In the genomic region with DNA sequence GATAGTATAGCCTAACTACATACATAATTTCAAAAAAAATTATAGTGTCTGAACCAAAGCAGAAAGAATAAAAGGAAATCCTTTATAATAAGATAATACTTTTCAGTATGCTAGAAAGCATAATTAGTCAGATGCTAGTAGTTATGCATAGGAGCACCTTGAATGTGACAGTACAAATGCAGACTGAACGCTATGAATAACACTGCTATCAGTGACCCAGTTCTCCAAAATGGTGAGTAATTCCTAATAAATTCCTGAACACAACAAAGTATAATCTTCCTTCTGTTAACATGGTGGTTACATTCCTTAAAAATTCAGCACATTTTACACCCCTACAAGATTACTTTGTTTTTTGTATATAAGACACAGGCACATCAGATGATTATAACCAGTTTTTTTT, we compare ENCODE assay signal across 19 cellular contexts. TPM values are rescaled to one million over a fixed set of nuclear protein-coding genes. Genes with fewer than 3 reads are reported as not detected.
DNase-seq lines count a peak whose midpoint lies in the region; ATAC-seq, FAIRE-seq and TF ChIP-seq lines count a peak whose summit lies in the region.
"Had no signal": no experiment of that assay in that cellular context is flagged by ENCODE, and none has a peak within 500 bp of the region (broad histone marks: within the 10 kb centered on the region; RNA-seq: fewer than 3 reads in every experiment).

No MANE protein-coding gene starts in this region.

- peaks cover 14% of the 10 kb centered on the region for H3K36me3 Mint-ChIP-seq in activated CD4-positive, alpha-beta T cell treated with anti-CD3 and anti-CD28 coated beads, Interleukin-2, amount 10 ng/mL, durations not matched to agents 7 days and 5 days (ENCODE audit: low read depth)
- H3K36me3 Mint-ChIP-seq in GM23338 (ENCODE audit: low read depth) (peaks cover 14% of the 10 kb centered on the region), nephron progenitor cell (ENCODE audit: low read depth) (no peaks in the 10 kb centered on the region)
- H3K36me3 Mint-ChIP-seq in activated T-helper 1 cell treated with anti-CD3 and anti-CD28 coated beads, Interleukin-12 subunit alpha, Interleukin-12 subunit beta, Interleukin-2, Interleukin-4 antibody, amounts not matched to agents 30 ng/mL and 10 ng/mL and 1 ng/mL, durations not matched to agents 14 hours and 24 hours and 36 hours (ENCODE audit: low read depth) = peaks cover 14% of the 10 kb centered on the region

- TF ChIP-seq POLR2A in lower leg skin (IDR thresholded peaks at IDR 0.05) = no peak

- H3K4me1 ChIP-seq in GM23338 (ENCODE audit: insufficient read depth) = peaks cover 17% of the 10 kb centered on the region

- CTCF ChIA-PET in activated CD4-positive, alpha-beta T cell treated with anti-CD3 and anti-CD28 coated beads, Interleukin-2, amount 10 ng/mL, durations not matched to agents 7 days and 5 days (lab: Charles Lee) = no interaction called here

- no peak overlapping the region for H3K27ac ChIP-seq in GM23338 (ENCODE audit: low read depth)

- ATAC-seq in GM23338 = no peak
- ATAC-seq: heart right ventricle had no signal

- no peak for DNase-seq in activated CD4-positive, alpha-beta T cell treated with anti-CD3 and anti-CD28 coated beads, Interleukin-2, amount 10 ng/mL, durations not matched to agents 7 days and 5 days
- no peak for DNase-seq in activated CD4-positive, alpha-beta T cell treated with anti-CD3 and anti-CD28 coated beads for 1 hour
- no peak for DNase-seq in GM23338 (ENCODE audit: low spot score)
- no peak for DNase-seq in activated T-helper 1 cell treated with anti-CD3 and anti-CD28 coated beads, Interleukin-12 subunit alpha, Interleukin-12 subunit beta, Interleukin-2, Interleukin-4 antibody, amounts not matched to agents 30 ng/mL and 10 ng/mL and 1 ng/mL, durations not matched to agents 14 hours and 24 hours and 36 hours (ENCODE audit: low spot score)
- DNase-seq in nephron progenitor cell = no peak
- no peak for DNase-seq in lower leg skin (ENCODE audit: low spot score in 2 of 2)
- no peak for DNase-seq in NOMO-1 treated with DMSO at 0.1 percent for 48 hours (lab: John Stamatoyannopoulos, UW; ENCODE audit: unreplicated experiment)
- no peak for DNase-seq in GM19239 (ENCODE audit: insufficient read length, low spot score)
- DNase-seq: activated CD8-positive, alpha-beta memory T cell treated with anti-CD3 and anti-CD28 coated beads, Interleukin-2, amount 50 U/mL, for 48 hours; esophagus squamous epithelium; heart right ventricle; KG1; NCI-H1417 treated with DMSO at 0.1 percent for 48 hours; NCI-H345 had no signal

- peaks cover 48% of the 10 kb centered on the region for H3K4me1 Mint-ChIP-seq in activated CD4-positive, alpha-beta T cell treated with anti-CD3 and anti-CD28 coated beads, Interleukin-2, amount 10 ng/mL, durations not matched to agents 7 days and 5 days
- peaks cover 26% of the 10 kb centered on the region for H3K4me1 Mint-ChIP-seq in GM23338
- peaks cover 44% of the 10 kb centered on the region for H3K4me1 Mint-ChIP-seq in activated T-helper 1 cell treated with anti-CD3 and anti-CD28 coated beads, Interleukin-12 subunit alpha, Interleukin-12 subunit beta, Interleukin-2, Interleukin-4 antibody, amounts not matched to agents 30 ng/mL and 10 ng/mL and 1 ng/mL, durations not matched to agents 14 hours and 24 hours and 36 hours (ENCODE audit: low read depth)
- H3K4me1 Mint-ChIP-seq in nephron progenitor cell = peaks cover 57% of the 10 kb centered on the region

- peaks cover 26% of the 10 kb centered on the region for H3K79me2 ChIP-seq in GM23338 (replicated peaks; ENCODE audit: insufficient read depth)

- peak overlapping the region; percentile 5 for H3K27ac Mint-ChIP-seq in activated CD4-positive, alpha-beta T cell treated with anti-CD3 and anti-CD28 coated beads, Interleukin-2, amount 10 ng/mL, durations not matched to agents 7 days and 5 days
- H3K27ac Mint-ChIP-seq in GM23338 = no peak overlapping the region
- H3K27ac Mint-ChIP-seq in activated T-helper 1 cell treated with anti-CD3 and anti-CD28 coated beads, Interleukin-12 subunit alpha, Interleukin-12 subunit beta, Interleukin-2, Interleukin-4 antibody, amounts not matched to agents 30 ng/mL and 10 ng/mL and 1 ng/mL, durations not matched to agents 14 hours and 24 hours and 36 hours = no peak overlapping the region
- no peak overlapping the region for H3K27ac Mint-ChIP-seq in nephron progenitor cell

- H3K4me3 ChIP-seq in GM23338 = no peak overlapping the region
- H3K4me3 ChIP-seq in lower leg skin (ENCODE audit: low read depth, poor library complexity, severe bottlenecking) = no peak overlapping the region

- no peak overlapping the region for H2AFZ ChIP-seq in GM23338

- WGBS in lower leg skin, 2 donors = 65 to 81% methylated on average over 1 of the region's 1 CpG

- no peak overlapping the region for H3K4me2 ChIP-seq in GM23338

- intact Hi-C loops in activated T-helper 1 cell treated with anti-CD3 and anti-CD28 coated beads, Interleukin-12 subunit alpha, Interleukin-12 subunit beta, Interleukin-2, Interleukin-4 antibody, amounts not matched to agents 30 ng/mL and 10 ng/mL and 1 ng/mL, durations not matched to agents 14 hours and 24 hours and 36 hours (cut with micrococcal nuclease) = loop anchor here (5.0 to 10.0 kb wide), 2 partner anchors 401 to 1444 kb away; a partner anchor contains a TSS
- intact Hi-C loops in lower leg skin (cut with DNase I; ENCODE audit: low total_unique reads) = no loop called here

- POLR2A ChIA-PET in activated CD4-positive, alpha-beta T cell treated with anti-CD3 and anti-CD28 coated beads, Interleukin-2, amount 10 ng/mL, durations not matched to agents 7 days and 5 days (lab: Charles Lee) = no interaction called here

- no peaks in the 10 kb centered on the region for H3K36me3 ChIP-seq in GM23338 (ENCODE audit: insufficient read depth)

- peaks cover 9% of the 10 kb centered on the region for H3F3A ChIP-seq in GM23338 (replicated peaks; ENCODE audit: low read depth)

- peak overlapping the region; percentile 99 for H3K4me3 Mint-ChIP-seq in activated CD4-positive, alpha-beta T cell treated with anti-CD3 and anti-CD28 coated beads, Interleukin-2, amount 10 ng/mL, durations not matched to agents 7 days and 5 days
- H3K4me3 Mint-ChIP-seq in GM23338 (peak overlapping the region; percentile 37; the same call in 2 of the 3 replicates), nephron progenitor cell (peak overlapping the region; percentile 54)
- peak overlapping the region; percentile 28 for H3K4me3 Mint-ChIP-seq in activated T-helper 1 cell treated with anti-CD3 and anti-CD28 coated beads, Interleukin-12 subunit alpha, Interleukin-12 subunit beta, Interleukin-2, Interleukin-4 antibody, amounts not matched to agents 30 ng/mL and 10 ng/mL and 1 ng/mL, durations not matched to agents 14 hours and 24 hours and 36 hours

- no peaks in the 10 kb centered on the region for H3K9me3 Mint-ChIP-seq in activated CD4-positive, alpha-beta T cell treated with anti-CD3 and anti-CD28 coated beads, Interleukin-2, amount 10 ng/mL, durations not matched to agents 7 days and 5 days
- H3K9me3 Mint-ChIP-seq in GM23338 = no peaks in the 10 kb centered on the region
- H3K9me3 Mint-ChIP-seq in activated T-helper 1 cell treated with anti-CD3 and anti-CD28 coated beads, Interleukin-12 subunit alpha, Interleukin-12 subunit beta, Interleukin-2, Interleukin-4 antibody, amounts not matched to agents 30 ng/mL and 10 ng/mL and 1 ng/mL, durations not matched to agents 14 hours and 24 hours and 36 hours = no peaks in the 10 kb centered on the region
- H3K9me3 Mint-ChIP-seq in nephron progenitor cell = no peaks in the 10 kb centered on the region

- no peak for TF ChIP-seq CTCF in GM23338 (conservative IDR thresholded peaks at IDR 0.05; ENCODE audit: low read depth in 2 of 2)
- TF ChIP-seq CTCF in nephron progenitor cell (IDR thresholded peaks at IDR 0.05) = no peak
- TF ChIP-seq CTCF in lower leg skin (IDR thresholded peaks at IDR 0.05) = no peak

- peaks cover 10% of the 10 kb centered on the region; the same call in 1 of the 2 replicates for H4K20me1 ChIP-seq in GM23338 (replicated peaks; ENCODE audit: insufficient read depth)

- no peaks in the 10 kb centered on the region for H3K27me3 Mint-ChIP-seq in activated CD4-positive, alpha-beta T cell treated with anti-CD3 and anti-CD28 coated beads, Interleukin-2, amount 10 ng/mL, durations not matched to agents 7 days and 5 days
- H3K27me3 Mint-ChIP-seq in GM23338 (ENCODE audit: insufficient read depth, low read depth, poor library complexity) (peaks cover 15% of the 10 kb centered on the region), nephron progenitor cell (ENCODE audit: low read depth, poor library complexity) (peaks cover 3% of the 10 kb centered on the region)
- peaks cover 2% of the 10 kb centered on the region for H3K27me3 Mint-ChIP-seq in activated T-helper 1 cell treated with anti-CD3 and anti-CD28 coated beads, Interleukin-12 subunit alpha, Interleukin-12 subunit beta, Interleukin-2, Interleukin-4 antibody, amounts not matched to agents 30 ng/mL and 10 ng/mL and 1 ng/mL, durations not matched to agents 14 hours and 24 hours and 36 hours (ENCODE audit: insufficient read depth)

- no peaks in the 10 kb centered on the region for H3K9me2 ChIP-seq in GM23338 (ENCODE audit: insufficient read depth)

- FAIRE-seq in GM19239 (lab: Jason Lieb, UNC) = no peak

- H3K27me3 ChIP-seq in GM23338 (ENCODE audit: insufficient read depth) = no peaks in the 10 kb centered on the region
- H3K27me3 ChIP-seq: esophagus squamous epithelium, heart right ventricle had no signal

RNA-seq across cellular contexts. Expression of a gene that starts 1.2 kb away (rescaled TPM):
- total RNA-seq in activated CD4-positive, alpha-beta T cell treated with anti-CD3 and anti-CD28 coated beads, Interleukin-2, amount 10 ng/mL, durations not matched to agents 7 days and 5 days = 10 to 100 TPM; 40.7 to 42.3 TPM
- total RNA-seq in GM23338 (2014; rRNA removed; shearing (Covaris generic)) = 24.9 and 26.1 TPM in 2 replicates
- polyA plus RNA-seq in GM23338 (2016; fragmentation: Nextera tagmentation; extraction: Ambion mirVana) = 4.8 and 5.4 TPM in 2 replicates
- 45.6 and 48.5 TPM in 2 replicates for total RNA-seq in activated T-helper 1 cell treated with anti-CD3 and anti-CD28 coated beads, Interleukin-12 subunit alpha, Interleukin-12 subunit beta, Interleukin-2, Interleukin-4 antibody, amounts not matched to agents 30 ng/mL and 10 ng/mL and 1 ng/mL, durations not matched to agents 14 hours and 24 hours and 36 hours
- total RNA-seq in lower leg skin = 10 to 100 TPM; 15.4 to 32.2 (median 26.7) TPM

RNA-seq across cellular contexts. Expression of a gene that starts 4.1 kb away (rescaled TPM):
- 10 to 100 TPM; 31.7 to 34.3 TPM for total RNA-seq in activated CD4-positive, alpha-beta T cell treated with anti-CD3 and anti-CD28 coated beads, Interleukin-2, amount 10 ng/mL, durations not matched to agents 7 days and 5 days
- total RNA-seq in GM23338 (2014; rRNA removed; shearing (Covaris generic)) = 47.9 and 58.7 TPM in 2 replicates
- 17.8 and 18.7 TPM in 2 replicates for polyA plus RNA-seq in GM23338 (2016; fragmentation: Nextera tagmentation; extraction: Ambion mirVana)
- total RNA-seq in activated T-helper 1 cell treated with anti-CD3 and anti-CD28 coated beads, Interleukin-12 subunit alpha, Interleukin-12 subunit beta, Interleukin-2, Interleukin-4 antibody, amounts not matched to agents 30 ng/mL and 10 ng/mL and 1 ng/mL, durations not matched to agents 14 hours and 24 hours and 36 hours = 81.7 and 85.4 TPM in 2 replicates
- total RNA-seq in lower leg skin = 100 to 1,000 TPM in 1 of 4 donors, 10 to 100 TPM in 3; 16.4 to 267 (median 29.1) TPM

RNA-seq across cellular contexts. Expression of a gene that starts 17.4 kb away (rescaled TPM):
- total RNA-seq in activated CD4-positive, alpha-beta T cell treated with anti-CD3 and anti-CD28 coated beads, Interleukin-2, amount 10 ng/mL, durations not matched to agents 7 days and 5 days = 1 to 10 TPM; 2.0 to 2.5 TPM
- total RNA-seq in GM23338 (2014; rRNA removed; shearing (Covaris generic)) = 2.2 and 3.3 TPM in 2 replicates
- 2.7 and 4.0 TPM in 2 replicates for polyA plus RNA-seq in GM23338 (2016; fragmentation: Nextera tagmentation; extraction: Ambion mirVana)
- 2.4 and 3.1 TPM in 2 replicates for total RNA-seq in activated T-helper 1 cell treated with anti-CD3 and anti-CD28 coated beads, Interleukin-12 subunit alpha, Interleukin-12 subunit beta, Interleukin-2, Interleukin-4 antibody, amounts not matched to agents 30 ng/mL and 10 ng/mL and 1 ng/mL, durations not matched to agents 14 hours and 24 hours and 36 hours
- total RNA-seq in lower leg skin = 10 to 100 TPM in 3 of 4 donors, 1 to 10 TPM in 1; 4.8 to 19.8 (median 13.5) TPM

RNA-seq across cellular contexts. Expression of a gene that starts 20.8 kb away (rescaled TPM):
- total RNA-seq in activated CD4-positive, alpha-beta T cell treated with anti-CD3 and anti-CD28 coated beads, Interleukin-2, amount 10 ng/mL, durations not matched to agents 7 days and 5 days = not detected
- total RNA-seq in GM23338 (2014; rRNA removed; shearing (Covaris generic)) = not detected in 2 replicates
- polyA plus RNA-seq in GM23338 (2016; fragmentation: Nextera tagmentation; extraction: Ambion mirVana) = not detected in 2 replicates
- not detected in 2 replicates for total RNA-seq in activated T-helper 1 cell treated with anti-CD3 and anti-CD28 coated beads, Interleukin-12 subunit alpha, Interleukin-12 subunit beta, Interleukin-2, Interleukin-4 antibody, amounts not matched to agents 30 ng/mL and 10 ng/mL and 1 ng/mL, durations not matched to agents 14 hours and 24 hours and 36 hours
- total RNA-seq in lower leg skin = not detected
- total RNA-seq: A673, dermis microvascular lymphatic vessel endothelial cell, esophagus squamous epithelium, heart right ventricle, kidney epithelial cell, mononuclear cell, temporal lobe had no signal
- polyA plus RNA-seq: heart right ventricle had no signal

RNA-seq across cellular contexts. Expression of a gene that starts 44.0 kb away (rescaled TPM):
- not detected for total RNA-seq in activated CD4-positive, alpha-beta T cell treated with anti-CD3 and anti-CD28 coated beads, Interleukin-2, amount 10 ng/mL, durations not matched to agents 7 days and 5 days
- not detected in 2 replicates for total RNA-seq in GM23338 (2014; rRNA removed; shearing (Covaris generic))
- not detected in 2 replicates for polyA plus RNA-seq in GM23338 (2016; fragmentation: Nextera tagmentation; extraction: Ambion mirVana)
- total RNA-seq in activated T-helper 1 cell treated with anti-CD3 and anti-CD28 coated beads, Interleukin-12 subunit alpha, Interleukin-12 subunit beta, Interleukin-2, Interleukin-4 antibody, amounts not matched to agents 30 ng/mL and 10 ng/mL and 1 ng/mL, durations not matched to agents 14 hours and 24 hours and 36 hours = not detected in 2 replicates
- total RNA-seq in lower leg skin = not detected
- total RNA-seq: A673, dermis microvascular lymphatic vessel endothelial cell, esophagus squamous epithelium, kidney epithelial cell, mononuclear cell, temporal lobe had no signal

Comparison
In these comparisons a context has a peak if more than half of its experiments do, and no peak if none do; other contexts are left out.
1. H3K4me3 Mint-ChIP-seq: peak in every context shown above with its lines; median percentile 99 in activated CD4-positive, alpha-beta T cell treated with anti-CD3 and anti-CD28 coated beads, Interleukin-2, amount 10 ng/mL, durations not matched to agents 7 days and 5 days; 54 in nephron progenitor cell; 37 in GM23338; 28 in activated T-helper 1 cell treated with anti-CD3 and anti-CD28 coated beads, Interleukin-12 subunit alpha, Interleukin-12 subunit beta, Interleukin-2, Interleukin-4 antibody, amounts not matched to agents 30 ng/mL and 10 ng/mL and 1 ng/mL, durations not matched to agents 14 hours and 24 hours and 36 hours.